In genomic region chr2:20994130-20994529, GRCh38 we compare ENCODE assay signal across 26 cellular contexts. TPM values are rescaled to one million over a fixed set of nuclear protein-coding genes. Genes with fewer than 3 reads are reported as not detected.
DNase-seq lines count a peak whose midpoint lies in the region; ATAC-seq and TF ChIP-seq lines count a peak whose summit lies in the region.
"Had no signal": no experiment of that assay in that cellular context is flagged by ENCODE, and none has a peak within 500 bp of the region (broad histone marks: within the 10 kb centered on the region; RNA-seq: fewer than 3 reads in every experiment).

No MANE protein-coding gene starts in this region.

- H3K4me3 Mint-ChIP-seq in activated CD8-positive, alpha-beta T cell treated with anti-CD3 and anti-CD28 coated beads for 36 hours, result no peak overlapping the region
- H3K4me3 Mint-ChIP-seq: activated CD8-positive, alpha-beta memory T cell treated with anti-CD3 and anti-CD28 coated beads, Interleukin-2, amount 10 ng/mL, durations not matched to agents 7 days and 5 days; activated naive CD4-positive, alpha-beta T cell treated with anti-CD3 and anti-CD28 coated beads for 36 hours; CD8-positive, alpha-beta T cell had no signal

- CTCF ChIA-PET in activated CD8-positive, alpha-beta T cell treated with anti-CD3 and anti-CD28 coated beads for 36 hours (lab: Charles Lee), result interaction anchor here (1.3 kb wide), 1 partner anchor 333 kb away, joined by 3 read pairs; no protein-coding TSS in a partner anchor

- DNase-seq in Caki2 (ENCODE audit: low read depth) (peak; percentile 39), islet precursor cell (peak; percentile 82), globus pallidus (ENCODE audit: low spot score) (no peak), NCI-H2227 (lab: John Stamatoyannopoulos, UW; ENCODE audit: unreplicated experiment) (no peak)
- DNase-seq in activated naive CD4-positive, alpha-beta T cell treated with anti-CD3 and anti-CD28 coated beads, Interleukin-2, amount 50 U/mL, for 16 hours, result no peak
- DNase-seq in activated CD8-positive, alpha-beta T cell treated with anti-CD3 and anti-CD28 coated beads for 36 hours, result no peak
- DNase-seq: activated CD4-positive, alpha-beta T cell treated with anti-CD3 and anti-CD28 coated beads for 48 hours; activated CD8-positive, alpha-beta memory T cell treated with anti-CD3 and anti-CD28 coated beads, Interleukin-2, amount 10 ng/mL, durations not matched to agents 7 days and 5 days; activated naive CD4-positive, alpha-beta T cell treated with anti-CD3 and anti-CD28 coated beads for 36 hours; anterior cingulate cortex; CD8-positive, alpha-beta T cell; central memory CD4-positive, alpha-beta T cell; dermis blood vessel endothelial cell; DMS53; GF-D8; glutamatergic neuron; GM23248; NCI-H1092; NCI-H2029 treated with DMSO at 0.1 percent for 48 hours; stimulated activated CD4-positive, alpha-beta T cell treated with anti-CD3 and anti-CD28 coated beads, Interleukin-2, amount 100 ng/mL, for 24 hours; T-helper 2 cell; upper lobe of right lung had no signal

- no peaks in the 10 kb centered on the region for H3K27me3 Mint-ChIP-seq in activated CD8-positive, alpha-beta T cell treated with anti-CD3 and anti-CD28 coated beads for 36 hours
- H3K27me3 Mint-ChIP-seq: activated CD8-positive, alpha-beta memory T cell treated with anti-CD3 and anti-CD28 coated beads, Interleukin-2, amount 10 ng/mL, durations not matched to agents 7 days and 5 days had no signal

- POLR2A ChIA-PET in activated CD8-positive, alpha-beta T cell treated with anti-CD3 and anti-CD28 coated beads for 36 hours (lab: Charles Lee), result no interaction called here

- H3K27ac Mint-ChIP-seq in activated CD8-positive, alpha-beta T cell treated with anti-CD3 and anti-CD28 coated beads for 36 hours, result no peak overlapping the region
- H3K27ac Mint-ChIP-seq: activated CD8-positive, alpha-beta memory T cell treated with anti-CD3 and anti-CD28 coated beads, Interleukin-2, amount 10 ng/mL, durations not matched to agents 7 days and 5 days; activated naive CD4-positive, alpha-beta T cell treated with anti-CD3 and anti-CD28 coated beads for 36 hours; CD8-positive, alpha-beta T cell had no signal

- no peaks in the 10 kb centered on the region for H3K36me3 Mint-ChIP-seq in activated CD8-positive, alpha-beta T cell treated with anti-CD3 and anti-CD28 coated beads for 36 hours (ENCODE audit: low read depth)
- H3K36me3 Mint-ChIP-seq: activated CD8-positive, alpha-beta memory T cell treated with anti-CD3 and anti-CD28 coated beads, Interleukin-2, amount 10 ng/mL, durations not matched to agents 7 days and 5 days; CD8-positive, alpha-beta T cell had no signal

- intact Hi-C loops in activated CD8-positive, alpha-beta T cell treated with anti-CD3 and anti-CD28 coated beads for 36 hours (cut with micrococcal nuclease), result no loop called here

- no peak for TF ChIP-seq CTCF in activated CD8-positive, alpha-beta T cell treated with anti-CD3 and anti-CD28 coated beads for 36 hours (IDR thresholded peaks at IDR 0.05)

- peak; percentile 61 for ATAC-seq in GM19463 (IDR thresholded peaks at IDR 0.05; ENCODE audit: unreplicated experiment)
- peak; percentile 34 for ATAC-seq in HG03442 (IDR thresholded peaks at IDR 0.05; ENCODE audit: unreplicated experiment)
- no peak for ATAC-seq in activated CD8-positive, alpha-beta T cell treated with anti-CD3 and anti-CD28 coated beads for 36 hours
- ATAC-seq: activated CD8-positive, alpha-beta memory T cell treated with anti-CD3 and anti-CD28 coated beads, Interleukin-2, amount 10 ng/mL, durations not matched to agents 7 days and 5 days; CD8-positive, alpha-beta T cell; upper lobe of right lung had no signal

- H3K9me3 Mint-ChIP-seq in activated CD8-positive, alpha-beta T cell treated with anti-CD3 and anti-CD28 coated beads for 36 hours, result no peaks in the 10 kb centered on the region
- H3K9me3 Mint-ChIP-seq: activated naive CD4-positive, alpha-beta T cell treated with anti-CD3 and anti-CD28 coated beads for 36 hours; CD8-positive, alpha-beta T cell had no signal

- in situ Hi-C loops in Caki2 (cut with HindIII; ENCODE audit: low pct_unique_long_range_greater_than_20kb, low sequenced_read_pairs), result no loop called here

- H3K4me1 Mint-ChIP-seq in activated CD8-positive, alpha-beta T cell treated with anti-CD3 and anti-CD28 coated beads for 36 hours (ENCODE audit: low read depth), result no peaks in the 10 kb centered on the region
- H3K4me1 Mint-ChIP-seq: activated CD8-positive, alpha-beta memory T cell treated with anti-CD3 and anti-CD28 coated beads, Interleukin-2, amount 10 ng/mL, durations not matched to agents 7 days and 5 days had no signal

RNA-seq across cellular contexts. Expression of gene APOB, which starts 49.7 kb away (rescaled TPM):
- not detected in 2 replicates for total RNA-seq in Caki2 (2014; rRNA removed; shearing (Covaris generic); ENCODE audit: low replicate concordance)
- not detected for total RNA-seq in activated CD8-positive, alpha-beta T cell treated with anti-CD3 and anti-CD28 coated beads for 36 hours
- total RNA-seq: A172; activated CD8-positive, alpha-beta memory T cell treated with anti-CD3 and anti-CD28 coated beads, Interleukin-2, amount 10 ng/mL, durations not matched to agents 7 days and 5 days; activated naive CD4-positive, alpha-beta T cell treated with anti-CD3 and anti-CD28 coated beads for 36 hours; CD8-positive, alpha-beta T cell; GM23248; myocyte had no signal

Comparison
In these comparisons a context has a peak if more than half of its experiments do, and no peak if none do; other contexts are left out.
1. DNase-seq: peak in Caki2 (single experiment) and islet precursor cell (single experiment); none in activated naive CD4-positive, alpha-beta T cell treated with anti-CD3 and anti-CD28 coated beads, Interleukin-2, amount 50 U/mL, for 16 hours (single experiment), activated CD8-positive, alpha-beta T cell treated with anti-CD3 and anti-CD28 coated beads for 36 hours (single experiment), globus pallidus (single experiment) and NCI-H2227 (single experiment).